36 cellular contexts compared by ENCODE assay signal in the genomic region with DNA sequence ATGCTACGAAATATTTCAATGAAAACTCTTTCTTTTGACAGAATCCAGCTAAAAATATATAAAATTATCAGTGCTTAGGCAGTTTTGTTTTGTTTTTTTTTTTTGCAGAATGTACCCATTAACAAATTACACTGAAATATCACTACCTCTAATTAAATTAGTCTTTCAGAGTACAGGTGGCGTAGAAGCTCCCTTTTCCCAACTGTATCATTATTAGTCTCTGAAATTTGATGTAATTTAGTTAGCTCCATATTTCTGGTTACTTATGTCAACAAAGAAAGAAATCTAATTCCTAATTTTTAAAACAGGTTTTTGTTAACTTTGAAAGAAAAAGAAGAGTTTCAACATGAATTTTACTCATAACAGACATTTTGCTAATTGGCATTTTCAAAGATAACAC.
"Had no signal": no experiment of that assay in that cellular context is flagged by ENCODE, and none has a peak within 500 bp of the region (broad histone marks: within the 10 kb centered on the region; RNA-seq: fewer than 3 reads in every experiment).

No MANE protein-coding gene starts in this region.

- ATAC-seq: activated naive CD4-positive, alpha-beta T cell treated with anti-CD3 and anti-CD28 coated beads, Interleukin-2, amount 50 U/mL, for 72 hours; activated naive CD8-positive, alpha-beta T cell treated with anti-CD3 and anti-CD28 coated beads, Interleukin-2, amount 50 U/mL, for 24 hours; activated T-cell treated with anti-CD3 and anti-CD28 coated beads, Interleukin-2, amount 50 U/mL, for 4 hours; activated T-cell treated with anti-CD3 and anti-CD28 coated beads, Interleukin-2, amount 50 U/mL, for 72 hours; activated T-helper 17 cell treated with anti-CD3 and anti-CD28 coated beads, Interleukin-2, amount 50 U/mL, for 72 hours; body of pancreas had no signal

- H3K9me3 Mint-ChIP-seq: activated naive CD8-positive, alpha-beta T cell treated with anti-CD3 and anti-CD28 coated beads, Interleukin-2, amount 10 ng/mL, durations not matched to agents 7 days and 5 days; brain had no signal

- H3K36me3 Mint-ChIP-seq: activated naive CD4-positive, alpha-beta T cell treated with anti-CD3 and anti-CD28 coated beads, Interleukin-2, amount 10 ng/mL, durations not matched to agents 7 days and 5 days; activated naive CD4-positive, alpha-beta T cell treated with anti-CD3 and anti-CD28 coated beads, Interleukin-2, amount 50 U/mL, for 24 hours; activated naive CD4-positive, alpha-beta T cell treated with anti-CD3 and anti-CD28 coated beads, Interleukin-2, amount 50 U/mL, for 72 hours; activated naive CD8-positive, alpha-beta T cell; activated naive CD8-positive, alpha-beta T cell treated with anti-CD3 and anti-CD28 coated beads for 36 hours; activated naive CD8-positive, alpha-beta T cell treated with anti-CD3 and anti-CD28 coated beads, Interleukin-2, amount 10 ng/mL, durations not matched to agents 7 days and 5 days had no signal

- H3K4me1 Mint-ChIP-seq: activated naive CD4-positive, alpha-beta T cell treated with anti-CD3 and anti-CD28 coated beads, Interleukin-2, amount 10 ng/mL, durations not matched to agents 7 days and 5 days; activated naive CD4-positive, alpha-beta T cell treated with anti-CD3 and anti-CD28 coated beads, Interleukin-2, amount 50 U/mL, for 24 hours; activated naive CD8-positive, alpha-beta T cell treated with anti-CD3 and anti-CD28 coated beads for 36 hours; activated naive CD8-positive, alpha-beta T cell treated with anti-CD3 and anti-CD28 coated beads, Interleukin-2, amount 10 ng/mL, durations not matched to agents 7 days and 5 days; activated naive CD8-positive, alpha-beta T cell treated with anti-CD3 and anti-CD28 coated beads, Interleukin-2, amount 50 U/mL, for 24 hours; activated T-helper 17 cell treated with anti-CD3 and anti-CD28 coated beads, Interleukin-2, amount 50 U/mL, for 72 hours; central memory CD8-positive, alpha-beta T cell had no signal

- H3K27ac ChIP-seq: adrenal gland, ascending aorta, body of pancreas, brain microvascular endothelial cell, breast epithelium had no signal

- H3K27me3 ChIP-seq: adrenal gland, ascending aorta, body of pancreas, brain microvascular endothelial cell, breast epithelium, cardiac muscle cell had no signal

- H3K4me1 ChIP-seq: adrenal gland, ascending aorta, body of pancreas, breast epithelium had no signal

- DNase-seq: activated effector memory CD4-positive, alpha-beta T cell treated with anti-CD3 and anti-CD28 coated beads, Interleukin-2, amount 50 U/mL, for 16 hours; activated effector memory CD4-positive, alpha-beta T cell treated with Interleukin-2 at 50 U/mL for 16 hours; activated gamma-delta T cell; activated gamma-delta T cell treated with Interleukin-2 at 50 U/mL for 16 hours; activated naive CD4-positive, alpha-beta T cell; activated naive CD4-positive, alpha-beta T cell treated with anti-CD3 and anti-CD28 coated beads for 36 hours; activated naive CD4-positive, alpha-beta T cell treated with anti-CD3 and anti-CD28 coated beads, Interleukin-2, amount 10 ng/mL, durations not matched to agents 7 days and 5 days; activated naive CD4-positive, alpha-beta T cell treated with anti-CD3 and anti-CD28 coated beads, Interleukin-2, amount 50 U/mL, for 16 hours; activated naive CD4-positive, alpha-beta T cell treated with Interleukin-2 at 50 U/mL for 16 hours; activated naive CD8-positive, alpha-beta T cell treated with anti-CD3 and anti-CD28 coated beads for 36 hours; activated naive CD8-positive, alpha-beta T cell treated with anti-CD3 and anti-CD28 coated beads, Interleukin-2, amount 10 ng/mL, durations not matched to agents 7 days and 5 days; activated naive CD8-positive, alpha-beta T cell treated with anti-CD3 and anti-CD28 coated beads, Interleukin-2, amount 50 U/mL, for 24 hours; activated T-cell treated with anti-CD3 and anti-CD28 coated beads, Interleukin-2, amount 50 U/mL, for 4 hours; activated T-cell treated with anti-CD3 and anti-CD28 coated beads, Interleukin-2, amount 50 U/mL, for 48 hours; activated T-cell treated with anti-CD3 and anti-CD28 coated beads, Interleukin-2, amount 50 U/mL, for 72 hours; adrenal gland; amniotic stem cell; amygdala; anterior cingulate cortex; aorta; body of pancreas; brain microvascular endothelial cell; caudate nucleus; central memory CD4-positive, alpha-beta T cell; cerebellar nuclear complex had no signal

- H3K9me3 ChIP-seq: adrenal gland, ascending aorta, body of pancreas, breast epithelium had no signal

- H3K4me3 Mint-ChIP-seq: activated naive CD4-positive, alpha-beta T cell treated with anti-CD3 and anti-CD28 coated beads for 36 hours; activated naive CD4-positive, alpha-beta T cell treated with anti-CD3 and anti-CD28 coated beads, Interleukin-2, amount 10 ng/mL, durations not matched to agents 7 days and 5 days; activated naive CD4-positive, alpha-beta T cell treated with anti-CD3 and anti-CD28 coated beads, Interleukin-2, amount 50 U/mL, for 24 hours; activated naive CD8-positive, alpha-beta T cell; activated naive CD8-positive, alpha-beta T cell treated with anti-CD3 and anti-CD28 coated beads for 36 hours; activated naive CD8-positive, alpha-beta T cell treated with anti-CD3 and anti-CD28 coated beads, Interleukin-2, amount 10 ng/mL, durations not matched to agents 7 days and 5 days; activated naive CD8-positive, alpha-beta T cell treated with anti-CD3 and anti-CD28 coated beads, Interleukin-2, amount 50 U/mL, for 24 hours; activated T-cell treated with anti-CD3 and anti-CD28 coated beads, Interleukin-2, amount 50 U/mL, for 4 hours; activated T-cell treated with anti-CD3 and anti-CD28 coated beads, Interleukin-2, amount 50 U/mL, for 72 hours; activated T-helper 1 cell treated with anti-CD3 and anti-CD28 coated beads, Interleukin-12 subunit alpha, Interleukin-12 subunit beta, Interleukin-2, Interleukin-4 antibody, amounts not matched to agents 30 ng/mL and 10 ng/mL and 1 ng/mL, durations not matched to agents 14 hours and 24 hours and 36 hours; activated T-helper 17 cell treated with anti-CD3 and anti-CD28 coated beads, Interleukin-2, amount 50 U/mL, for 72 hours; brain; central memory CD8-positive, alpha-beta T cell had no signal

- H3K27ac Mint-ChIP-seq: activated naive CD4-positive, alpha-beta T cell treated with anti-CD3 and anti-CD28 coated beads for 36 hours; activated naive CD4-positive, alpha-beta T cell treated with anti-CD3 and anti-CD28 coated beads, Interleukin-2, amount 10 ng/mL, durations not matched to agents 7 days and 5 days; activated naive CD4-positive, alpha-beta T cell treated with anti-CD3 and anti-CD28 coated beads, Interleukin-2, amount 50 U/mL, for 24 hours; activated naive CD4-positive, alpha-beta T cell treated with anti-CD3 and anti-CD28 coated beads, Interleukin-2, amount 50 U/mL, for 72 hours; activated naive CD8-positive, alpha-beta T cell; activated naive CD8-positive, alpha-beta T cell treated with anti-CD3 and anti-CD28 coated beads for 36 hours; activated naive CD8-positive, alpha-beta T cell treated with anti-CD3 and anti-CD28 coated beads, Interleukin-2, amount 10 ng/mL, durations not matched to agents 7 days and 5 days; activated naive CD8-positive, alpha-beta T cell treated with anti-CD3 and anti-CD28 coated beads, Interleukin-2, amount 50 U/mL, for 24 hours; activated T-cell treated with anti-CD3 and anti-CD28 coated beads, Interleukin-2, amount 50 U/mL, for 72 hours; activated T-helper 1 cell treated with anti-CD3 and anti-CD28 coated beads, Interleukin-12 subunit alpha, Interleukin-12 subunit beta, Interleukin-2, Interleukin-4 antibody, amounts not matched to agents 30 ng/mL and 10 ng/mL and 1 ng/mL, durations not matched to agents 14 hours and 24 hours and 36 hours; activated T-helper 17 cell treated with anti-CD3 and anti-CD28 coated beads, Interleukin-2, amount 50 U/mL, for 72 hours; activated T-helper 2 cell treated with anti-CD3 and anti-CD28 coated beads, Interferon-gamma antibody, Interleukin-2, Interleukin-4, amounts not matched to agents 10 μg/mL and 5 μg/mL and 100 μg/mL, durations not matched to agents 14 hours and 24 hours and 36 hours; brain had no signal

- H3K4me3 ChIP-seq: adrenal gland, ascending aorta, body of pancreas, breast epithelium, cardiac muscle cell had no signal

- H3K36me3 ChIP-seq: adrenal gland, ascending aorta, brain microvascular endothelial cell, breast epithelium, cardiac muscle cell had no signal

- H3K27me3 Mint-ChIP-seq: activated naive CD4-positive, alpha-beta T cell treated with anti-CD3 and anti-CD28 coated beads, Interleukin-2, amount 10 ng/mL, durations not matched to agents 7 days and 5 days; activated naive CD4-positive, alpha-beta T cell treated with anti-CD3 and anti-CD28 coated beads, Interleukin-2, amount 50 U/mL, for 24 hours; activated naive CD8-positive, alpha-beta T cell; activated naive CD8-positive, alpha-beta T cell treated with anti-CD3 and anti-CD28 coated beads for 36 hours; activated naive CD8-positive, alpha-beta T cell treated with anti-CD3 and anti-CD28 coated beads, Interleukin-2, amount 10 ng/mL, durations not matched to agents 7 days and 5 days; activated naive CD8-positive, alpha-beta T cell treated with anti-CD3 and anti-CD28 coated beads, Interleukin-2, amount 50 U/mL, for 24 hours; activated T-helper 17 cell treated with anti-CD3 and anti-CD28 coated beads, Interleukin-2, amount 50 U/mL, for 72 hours; brain; central memory CD8-positive, alpha-beta T cell had no signal
